8 cellular contexts compared by ENCODE assay signal in genomic region chr2:178404380-178404767, GRCh38. TPM values are rescaled to one million over a fixed set of nuclear protein-coding genes. Genes with fewer than 3 reads are reported as not detected.
DNase-seq lines count a peak whose midpoint lies in the region; ATAC-seq and TF ChIP-seq lines count a peak whose summit lies in the region.

No MANE protein-coding gene starts in this region.

- ATAC-seq in GM18907 (IDR thresholded peaks at IDR 0.05; ENCODE audit: unreplicated experiment) (peak; percentile 100), HG02943 (IDR thresholded peaks at IDR 0.05; ENCODE audit: low read depth, unreplicated experiment) (peak; percentile 100)
- peak; percentile 37 for ATAC-seq in effector memory CD8-positive, alpha-beta T cell (replicated peaks)

- DNase-seq in COLO668 (lab: John Stamatoyannopoulos, UW; ENCODE audit: unreplicated experiment) (peak; percentile 79), NCI-H774 (lab: John Stamatoyannopoulos, UW) (peak; percentile 58), amniotic stem cell (lab: John Stamatoyannopoulos, UW) (no peak), suprapubic skin (ENCODE audit: low spot score in 2 of 2) (no peak), right atrium auricular region (ENCODE audit: low spot score) (no peak)
- no peak for DNase-seq in effector memory CD8-positive, alpha-beta T cell

- H3K36me3 Mint-ChIP-seq in effector memory CD8-positive, alpha-beta T cell (ENCODE audit: insufficient read depth), result no peaks in the 10 kb centered on the region

- H3K27me3 ChIP-seq in suprapubic skin, result no peaks in the 10 kb centered on the region
- H3K27me3 ChIP-seq in right atrium auricular region, result no peaks in the 10 kb centered on the region

- TF ChIP-seq POLR2A in suprapubic skin (IDR thresholded peaks at IDR 0.05), result no peak

- WGBS in suprapubic skin, result 44% methylated on average over 4 of the region's 4 CpGs

- no peaks in the 10 kb centered on the region for H3K9me3 Mint-ChIP-seq in effector memory CD8-positive, alpha-beta T cell

- H3K9me3 ChIP-seq in suprapubic skin (no peaks in the 10 kb centered on the region), right atrium auricular region (no peaks in the 10 kb centered on the region)

- no peaks in the 10 kb centered on the region for H3K27me3 Mint-ChIP-seq in effector memory CD8-positive, alpha-beta T cell

- no peak for TF ChIP-seq CTCF in suprapubic skin (IDR thresholded peaks at IDR 0.05)
- TF ChIP-seq CTCF in right atrium auricular region (IDR thresholded peaks at IDR 0.05), result no peak

- no peak overlapping the region for H3K27ac Mint-ChIP-seq in effector memory CD8-positive, alpha-beta T cell

- peaks cover 0 to 3% of the 10 kb centered on the region in 2 donors for H3K4me1 Mint-ChIP-seq in effector memory CD8-positive, alpha-beta T cell (ENCODE audit: low read depth in 2 of 2)

- H3K36me3 ChIP-seq in suprapubic skin (no peaks in the 10 kb centered on the region), right atrium auricular region (no peaks in the 10 kb centered on the region)

- H3K4me1 ChIP-seq in suprapubic skin (no peaks in the 10 kb centered on the region), right atrium auricular region (no peaks in the 10 kb centered on the region)

- H3K27ac ChIP-seq in suprapubic skin (no peak overlapping the region), right atrium auricular region (no peak overlapping the region)

- TF ChIP-seq EP300 in suprapubic skin (IDR thresholded peaks at IDR 0.05), result no peak

- H3K4me3 Mint-ChIP-seq in effector memory CD8-positive, alpha-beta T cell, result no peak overlapping the region

- no peak overlapping the region for H3K4me3 ChIP-seq in suprapubic skin
- H3K4me3 ChIP-seq in right atrium auricular region, result no peak overlapping the region

RNA-seq across cellular contexts. Expression of gene PRKRA, which starts 46.6 kb away (rescaled TPM):
- total RNA-seq in suprapubic skin, result 10 to 100 TPM; 48.7 to 83.2 (median 56.8) TPM
- total RNA-seq in right atrium auricular region, result 10 to 100 TPM; 41.4 to 47.1 TPM

RNA-seq across cellular contexts. Expression of gene PJVK, which starts 46.8 kb away (rescaled TPM):
- total RNA-seq in suprapubic skin (1 to 10 TPM; 1.7 to 6.6 (median 2.7) TPM), right atrium auricular region (1 to 10 TPM in 1 of 2 donors, under 1 TPM in 1; 0.59 to 2.4 TPM)

Comparison
In these comparisons a context has a peak if more than half of its experiments do, and no peak if none do; other contexts are left out.
1. DNase-seq: peak in COLO668 (single experiment) and NCI-H774 (single experiment); none in effector memory CD8-positive, alpha-beta T cell (0 of 3), amniotic stem cell (single experiment), suprapubic skin (0 of 2) and right atrium auricular region (single experiment).
2. ATAC-seq: peak in every context shown above with its lines; median percentile 100 in GM18907; 100 in HG02943; 37 in effector memory CD8-positive, alpha-beta T cell.